14 cellular contexts compared by ENCODE assay signal in genomic region chr3:13463618-13464400, GRCh38.
"Had no signal": no experiment of that assay in that cellular context is flagged by ENCODE, and none has a peak within 500 bp of the region (broad histone marks: within the 10 kb centered on the region; RNA-seq: fewer than 3 reads in every experiment).

No MANE protein-coding gene starts in this region.

- H3K36me3 ChIP-seq: colonic mucosa, gastroesophageal sphincter, thoracic aorta had no signal

- FAIRE-seq: TTC549 had no signal

- H3K27me3 ChIP-seq: body of pancreas, colonic mucosa had no signal

- H3K4me1 ChIP-seq: colonic mucosa had no signal

- H3K4me3 ChIP-seq: body of pancreas, colonic mucosa, gastroesophageal sphincter, thoracic aorta had no signal

- DNase-seq: activated CD4-positive, alpha-beta T cell treated with anti-CD3 and anti-CD28 coated beads, Interleukin-2, amount 50 U/mL, for 4 hours; activated naive CD4-positive, alpha-beta T cell treated with Interleukin-2 at 50 U/mL for 16 hours; activated naive CD8-positive, alpha-beta T cell treated with anti-CD3 and anti-CD28 coated beads, Interleukin-2, amount 10 ng/mL, durations not matched to agents 7 days and 5 days; body of pancreas; central memory CD4-positive, alpha-beta T cell; colonic mucosa; erythroblast; mesenchymal stem cell; natural killer cell; retina; stimulated activated naive CD8-positive, alpha-beta T cell treated with anti-CD3 and anti-CD28 coated beads, Interleukin-15, amount 100 ng/mL, for 72 hours had no signal

- H3K27ac ChIP-seq: body of pancreas, colonic mucosa, gastroesophageal sphincter, thoracic aorta had no signal

- H3K9me3 ChIP-seq: body of pancreas, colonic mucosa, gastroesophageal sphincter, thoracic aorta had no signal
